ENCODE assay signal across 8 cellular contexts in the genomic region with DNA sequence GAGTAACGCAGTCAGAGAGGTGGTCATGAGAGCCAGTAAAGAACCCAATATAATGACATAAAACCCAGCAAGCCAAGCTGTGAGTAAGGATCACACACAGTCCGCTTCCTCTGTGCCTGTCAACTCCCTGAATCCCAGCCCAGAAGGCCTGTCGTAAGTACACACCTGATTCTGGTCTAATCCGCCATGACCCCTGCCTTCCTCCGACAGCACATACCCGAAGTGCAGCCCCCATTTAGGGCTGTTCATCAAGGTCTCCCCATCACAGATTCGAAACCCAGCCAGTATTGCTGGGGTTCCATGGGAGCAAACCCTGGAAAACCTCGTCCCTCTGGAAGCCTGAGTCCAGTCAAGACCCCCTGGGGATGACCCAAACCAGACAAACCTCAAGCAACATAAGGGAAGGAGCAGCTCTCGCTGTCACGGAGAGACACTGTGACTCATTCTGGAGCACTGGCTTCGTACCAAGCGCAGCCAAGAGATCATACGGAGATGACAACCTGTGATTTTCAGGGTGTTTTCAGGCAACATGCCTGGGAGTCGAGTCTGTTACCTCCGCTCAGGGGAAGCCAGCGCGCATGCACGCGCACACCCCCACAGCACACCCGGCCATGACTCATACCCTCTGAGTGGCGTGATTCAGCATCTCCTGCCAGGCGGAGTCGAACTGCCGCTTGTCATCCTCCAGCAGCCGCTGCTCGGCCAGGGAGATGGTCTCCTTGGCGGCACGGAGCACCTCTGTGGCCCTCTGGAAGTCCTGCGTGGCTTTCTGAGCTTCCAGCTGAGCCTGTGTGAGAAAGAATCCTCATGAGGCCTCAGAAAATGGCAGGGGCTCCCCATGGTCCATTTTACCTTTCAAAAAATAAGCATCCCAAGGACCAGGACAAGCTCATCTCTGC.
A peak's percentile ranks its signal among the peaks of the same experiment; 100 is the strongest.
DNase-seq lines count a peak whose midpoint lies in the region; ATAC-seq and TF ChIP-seq lines count a peak whose summit lies in the region.

No MANE protein-coding gene starts in this region.

- H2AFZ ChIP-seq in IMR-90 (replicated peaks; ENCODE audit: low read length, poor library complexity): peak overlapping the region; percentile 89

- POLR2A ChIA-PET in IMR-90 (lab: Charles Lee; ENCODE audit: unreplicated experiment): no interaction called here

- CTCF ChIA-PET in IMR-90 (lab: Yijun Ruan, JAX): interaction anchor here (1.0 to 3.2 kb wide), 6 partner anchors 13 to 146 kb away, joined by 3 to 12 read pairs (median 6); partner anchors contain the start of gene SH3BP5

- H2BK15ac ChIP-seq in IMR-90 (ENCODE audit: low read depth, low read length): peak overlapping the region; percentile 61; the same call in 2 of the 3 replicates

- in situ Hi-C loops in IMR-90 (cut with MboI; ENCODE audit: low sequenced_read_pairs): loop anchor here (5.0 kb wide), 2 partner anchors 63 to 113 kb away; partner anchors contain the start of gene SH3BP5

- TF ChIP-seq POLR2A in IMR-90 (IDR thresholded peaks at IDR 0.05; ENCODE audit: low read depth, low read length): no peak

- intact Hi-C loops in IMR-90 (cut with micrococcal nuclease): no loop called here
- intact Hi-C loops in left colon (cut with DNase I, micrococcal nuclease): loop anchor here in 1 of 2 donors (5.0 kb wide), 2 partner anchors 63 to 108 kb away; partner anchors contain the start of gene SH3BP5

- ATAC-seq in GM19467 (IDR thresholded peaks at IDR 0.05; ENCODE audit: unreplicated experiment) (peak; percentile 60), IMR-90 (ENCODE audit: low read depth) (peak; percentile 88), left colon (peak; percentile 33)

- BruUV-seq in IMR-90 (replicated peaks; lab: Mats Ljungman, UMichigan): no TSS peak

- H3K18ac ChIP-seq in IMR-90 (ENCODE audit: low read depth, low read length): peak overlapping the region; percentile 76

- dilution Hi-C loops in IMR-90 (cut with HindIII; ENCODE audit: low sequenced_read_pairs, unreplicated experiment): no loop called here

- H3K9ac ChIP-seq in IMR-90 (ENCODE audit: low read depth, low read length): no peak overlapping the region

- H3K36me3 ChIP-seq in IMR-90 (ENCODE audit: control insufficient read depth, insufficient read depth, low read length): peaks cover 2% of the 10 kb centered on the region; the same call in 1 of the 2 replicates

- H3K27ac ChIP-seq in IMR-90 (ENCODE audit: insufficient read depth, low read length): peak overlapping the region; percentile 55
- peak overlapping the region; percentile 82 for H3K27ac ChIP-seq in caudate nucleus (ENCODE audit: low read depth, low read length)

- no peaks in the 10 kb centered on the region for H4K20me1 ChIP-seq in IMR-90 (ENCODE audit: insufficient read depth, low read length)

- WGBS in IMR-90 (ENCODE audit: extremely low coverage in 2 of 2, insufficient read length in 1 of 2), 2 experiments: 43% methylated on average over 13 of the region's 29 CpGs; no CpG with 5 or more reads in 1 of the 2 experiments

- peak overlapping the region; percentile 21 for H3K4me2 ChIP-seq in IMR-90 (ENCODE audit: low read depth, low read length)

- TF ChIP-seq RAD21 in IMR-90 (IDR thresholded peaks at IDR 0.05; ENCODE audit: low read length): peak; percentile 32

- peak overlapping the region; percentile 93 for H2BK120ac ChIP-seq in IMR-90 (ENCODE audit: low read depth, low read length)

- peaks cover 0 to 5% of the 10 kb centered on the region in 2 experiments; a peak in 1 of 4 replicates for H3K79me1 ChIP-seq in IMR-90 (ENCODE audit: low read depth in 1 of 2, low read length in 2 of 2)

- H3K9me3 ChIP-seq in IMR-90 (ENCODE audit: control insufficient read depth, insufficient read depth, low read length): no peaks in the 10 kb centered on the region

- no peaks in the 10 kb centered on the region for H3K27me3 ChIP-seq in IMR-90 (ENCODE audit: control insufficient read depth, insufficient read depth, low read length)

- H3K4me3 ChIP-seq in AG09309 (ENCODE audit: control insufficient read depth, low read depth, low read length) (no peak overlapping the region), IMR-90 (ENCODE audit: insufficient read depth, low read depth, low read length) (no peak overlapping the region)

- peak overlapping the region; percentile 30 to 88 for H4K8ac ChIP-seq in IMR-90 (ENCODE audit: low read depth in 2 of 2, low read length in 2 of 2)

- peak overlapping the region; percentile 89 for H2AK9ac ChIP-seq in IMR-90 (replicated peaks; ENCODE audit: low read depth, low read length, poor library complexity)

- DNase-seq in AG09309 (ENCODE audit: low read depth) (peak; percentile 88), IMR-90 (peak; percentile 96), caudate nucleus (lab: John Stamatoyannopoulos, UW) (peak in 60 of 61 donors; percentile 38 to 97 (median 86)), left colon (peak; percentile 63 to 81), foreskin melanocyte (no peak)
- DNase-seq in activated CD4-positive, alpha-beta T cell treated with anti-CD3 and anti-CD28 coated beads for 1 hour: peak; percentile 85
- peak; percentile 73 to 77 for DNase-seq in stimulated activated CD4-positive, alpha-beta T cell treated with anti-CD3 and anti-CD28 coated beads, Interleukin-2, amount 100 ng/mL, for 48 hours

- H3K23ac ChIP-seq in IMR-90 (ENCODE audit: low read depth, low read length): peak overlapping the region; percentile 95

- H3K14ac ChIP-seq in IMR-90 (replicated peaks; ENCODE audit: low read depth, low read length): peak overlapping the region; percentile 92

- TF ChIP-seq CTCF in AG09309 (IDR thresholded peaks at IDR 0.05; ENCODE audit: control insufficient read depth, insufficient read depth, low read depth, low read length, missing control alignments) (no peak), IMR-90 (conservative IDR thresholded peaks at IDR 0.05; ENCODE audit: low read depth, low read length) (no peak)

- H4K91ac ChIP-seq in IMR-90 (ENCODE audit: insufficient read depth, low read depth, low read length): peak overlapping the region; percentile 90

- peaks cover 13% of the 10 kb centered on the region for H3K4me1 ChIP-seq in IMR-90 (ENCODE audit: control insufficient read depth, insufficient read depth, low read length)

- H2BK20ac ChIP-seq in IMR-90 (ENCODE audit: low read depth, low read length): peak overlapping the region; percentile 87

- H2BK5ac ChIP-seq in IMR-90 (ENCODE audit: low read depth, low read length, poor library complexity, severe bottlenecking): peak overlapping the region; percentile 79

- H4K5ac ChIP-seq in IMR-90 (ENCODE audit: low read depth, low read length): peak overlapping the region; percentile 19

- peak overlapping the region; percentile 93; the same call in 1 of the 2 replicates for H2AK5ac ChIP-seq in IMR-90 (ENCODE audit: low read depth, low read length)

- H3K56ac ChIP-seq in IMR-90 (ENCODE audit: extremely low read depth, insufficient read depth, low read length): 0 out of 2 replicates have a peak overlapping the region, but pooled peaks have one; percentile 17

- H3K4ac ChIP-seq in IMR-90 (ENCODE audit: low read depth, low read length): peak overlapping the region; percentile 93

- peaks cover 11% of the 10 kb centered on the region for H3K9me1 ChIP-seq in IMR-90 (ENCODE audit: insufficient read depth, low read length)

TF ChIP-seq in IMR-90, 13 proteins besides CTCF, POLR2A, EP300 and RAD21:
- peak; percentile 75; the same call in 1 of the 2 replicates for TF ChIP-seq MXI1 (IDR thresholded peaks at IDR 0.05; ENCODE audit: borderline replicate concordance, low read depth, low read length)
- TF ChIP-seq CEBPB (IDR thresholded peaks at IDR 0.05; ENCODE audit: low read depth, low read length): no peak
- TF ChIP-seq FOS (IDR thresholded peaks at IDR 0.05; ENCODE audit: low read depth, low read length): peak; percentile 94
- no peak for TF ChIP-seq RCOR1 (IDR thresholded peaks at IDR 0.05; ENCODE audit: insufficient replicate concordance, low read length)
- TF ChIP-seq NFE2L2 (IDR thresholded peaks at IDR 0.05; ENCODE audit: low read depth, low read length): peak; percentile 89
- peak; percentile 89 for TF ChIP-seq BHLHE40 (IDR thresholded peaks at IDR 0.05; ENCODE audit: low read depth, low read length)
- TF ChIP-seq CHD1 (IDR thresholded peaks at IDR 0.05; ENCODE audit: low read depth, low read length): no peak
- peak; percentile 51; the same call in 1 of the 2 replicates for TF ChIP-seq MAZ (IDR thresholded peaks at IDR 0.05; ENCODE audit: borderline replicate concordance, low read depth, low read length)
- TF ChIP-seq SMC3 (IDR thresholded peaks at IDR 0.05; ENCODE audit: low read depth, low read length): peak; percentile 33
- peak; percentile 23; the same call in 1 of the 2 replicates for TF ChIP-seq MAFK (IDR thresholded peaks at IDR 0.05; ENCODE audit: low read depth, low read length)

Comparison
In these comparisons a context has a peak if more than half of its experiments do, and no peak if none do; other contexts are left out.
1. ATAC-seq: peak in every context shown above with its lines; median percentile 88 in IMR-90; 60 in GM19467; 33 in left colon.